ENCODE assay signal across 1 cellular context in the genomic region with DNA sequence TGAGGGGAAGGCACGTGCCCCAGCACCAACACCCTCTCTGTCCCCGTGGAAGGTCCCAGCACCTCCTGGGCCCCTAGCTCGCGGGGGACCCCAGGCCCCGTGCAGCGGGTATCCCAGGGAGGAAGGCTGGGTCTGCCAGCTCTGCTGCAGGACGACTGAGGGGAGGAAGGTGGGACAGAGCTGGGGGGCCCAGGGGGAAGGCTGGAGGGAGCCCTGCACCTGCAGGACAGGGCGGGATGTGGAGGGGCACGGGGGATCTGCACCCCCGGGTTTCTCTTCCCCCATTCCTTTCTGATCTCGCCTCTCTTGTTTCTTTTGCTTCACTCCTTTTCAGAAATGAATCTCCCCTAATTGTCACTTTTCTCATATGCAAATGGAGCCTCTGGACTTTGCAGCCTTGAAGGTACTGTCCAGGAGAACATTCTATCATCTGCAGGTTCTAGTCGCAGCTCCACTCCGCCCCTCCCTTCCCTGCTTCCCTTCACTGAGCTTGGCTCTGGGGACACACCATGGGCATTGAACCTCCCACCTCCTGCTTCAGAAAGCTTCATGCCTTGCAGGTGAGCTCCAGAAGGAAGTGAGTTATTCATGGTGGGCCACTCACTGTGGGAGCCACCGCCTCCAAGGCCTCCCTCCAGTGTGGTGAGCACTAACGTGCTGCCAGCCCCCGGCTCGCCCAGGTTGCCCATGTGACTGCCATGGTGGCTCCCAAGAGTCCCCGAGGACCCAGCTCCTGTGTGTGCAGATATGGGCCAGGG.
TF ChIP-seq lines count a peak whose summit lies in the region.

No MANE protein-coding gene starts in this region.

TF ChIP-seq in H1, 55 proteins besides CTCF, POLR2A, EP300 and RAD21:
- TF ChIP-seq, protein P1, sequence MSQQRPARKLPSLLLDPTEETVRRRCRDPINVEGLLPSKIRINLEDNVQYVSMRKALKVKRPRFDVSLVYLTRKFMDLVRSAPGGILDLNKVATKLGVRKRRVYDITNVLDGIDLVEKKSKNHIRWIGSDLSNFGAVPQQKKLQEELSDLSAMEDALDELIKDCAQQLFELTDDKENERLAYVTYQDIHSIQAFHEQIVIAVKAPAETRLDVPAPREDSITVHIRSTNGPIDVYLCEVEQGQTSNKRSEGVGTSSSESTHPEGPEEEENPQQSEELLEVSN (IDR thresholded peaks at IDR 0.05), result no peak
- TF ChIP-seq SP2 (IDR thresholded peaks at IDR 0.05; ENCODE audit: low read length) (no peak), SRF (IDR thresholded peaks at IDR 0.05; ENCODE audit: low read depth, low read length) (no peak), SP1 (IDR thresholded peaks at IDR 0.05; ENCODE audit: low read depth, low read length) (no peak), HDAC2 (IDR thresholded peaks at IDR 0.05; ENCODE audit: borderline replicate concordance in 1 of 2, low read depth in 2 of 2, low read length in 2 of 2) (no peak), MAX (IDR thresholded peaks at IDR 0.05) (no peak), CHD1 (IDR thresholded peaks at IDR 0.05; ENCODE audit: low read depth, low read length) (no peak), EZH2 (IDR thresholded peaks at IDR 0.05; ENCODE audit: low read depth, low read length, severe bottlenecking) (no peak), TBP (IDR thresholded peaks at IDR 0.05; ENCODE audit: low read depth, low read length) (no peak), POLR2AphosphoS5 (IDR thresholded peaks at IDR 0.05; ENCODE audit: low read depth, low read length) (no peak), TAF7 (optimal IDR thresholded peaks at IDR 0.05; ENCODE audit: borderline replicate concordance, low read depth, low read length) (no peak), NANOG (IDR thresholded peaks at IDR 0.05; ENCODE audit: insufficient read depth, low read depth, low read length, poor library complexity, severe bottlenecking) (no peak)
